Comparison of ENCODE assay signal across 1 cellular context in genomic region chr15:67089218-67090193, GRCh38.
TF ChIP-seq lines count a peak whose summit lies in the region.

No MANE protein-coding gene starts in this region.

TF ChIP-seq in K562, 482 proteins besides CTCF, POLR2A, EP300 and RAD21 (continued from another document and continues in another):
- TF ChIP-seq KLF10 (CRISPR knock-in tag; IDR thresholded peaks at IDR 0.05) (no peak), KDM5B (IDR thresholded peaks at IDR 0.05; ENCODE audit: insufficient replicate concordance, low read depth, low read length) (no peak), ZNF584 (CRISPR knock-in tag; IDR thresholded peaks at IDR 0.05; ENCODE audit: low read depth) (no peak), ZNF24 (IDR thresholded peaks at IDR 0.05) (no peak), ZNF133 (CRISPR knock-in tag; IDR thresholded peaks at IDR 0.05) (no peak), RUNX1 (IDR thresholded peaks at IDR 0.05; ENCODE audit: low read depth) (no peak), CHD2 (IDR thresholded peaks at IDR 0.05; ENCODE audit: low read depth, low read length) (no peak), FUS (optimal IDR thresholded peaks at IDR 0.05; ENCODE audit: low read depth, low read length) (no peak), TCFL5 (CRISPR knock-in tag; conservative IDR thresholded peaks at IDR 0.05) (no peak), POLR2AphosphoS5 (IDR thresholded peaks at IDR 0.05; ENCODE audit: control insufficient read depth, insufficient read depth, low read depth, low read length) (no peak), E2F8 (IDR thresholded peaks at IDR 0.05; ENCODE audit: low read depth, partially characterized antibody) (no peak), NRF1 (conservative IDR thresholded peaks at IDR 0.05 in 1 of 2, IDR thresholded peaks at IDR 0.05 in 1 of 2) (peak; percentile 9 to 30; a peak in 2 of 4 replicates), CBX1 (IDR thresholded peaks at IDR 0.05; ENCODE audit: low read depth) (no peak), ZNF408 (CRISPR knock-in tag; IDR thresholded peaks at IDR 0.05; ENCODE audit: low read depth) (no peak), SMAD2 (IDR thresholded peaks at IDR 0.05; ENCODE audit: low read depth, low read length) (no peak), NCOR1 (IDR thresholded peaks at IDR 0.05) (no peak), ZBTB26 (CRISPR knock-in tag; IDR thresholded peaks at IDR 0.05) (no peak), NFIC (IDR thresholded peaks at IDR 0.05) (no peak), RFX7 (CRISPR knock-in tag; IDR thresholded peaks at IDR 0.05) (no peak), ILF3 (IDR thresholded peaks at IDR 0.05; ENCODE audit: borderline replicate concordance) (no peak), NCOA4 (IDR thresholded peaks at IDR 0.05; ENCODE audit: partially characterized antibody) (no peak), MGA (IDR thresholded peaks at IDR 0.05) (peak; percentile 91), RCOR1 (IDR thresholded peaks at IDR 0.05; ENCODE audit: borderline replicate concordance in 1 of 2, low read depth in 2 of 2, low read length in 2 of 2) (no peak), POLR2G (IDR thresholded peaks at IDR 0.05; ENCODE audit: low read depth, low read length) (peak; percentile 38; the same call in 1 of the 2 replicates), MLLT1 (IDR thresholded peaks at IDR 0.05) (no peak), EGR1 (conservative IDR thresholded peaks at IDR 0.05) (peak; percentile 35), ATF3 (IDR thresholded peaks at IDR 0.05) (peak; percentile 88), ATF3 (CRISPR knock-in tag; conservative IDR thresholded peaks at IDR 0.05) (no peak), MECOM (CRISPR knock-in tag; IDR thresholded peaks at IDR 0.05) (0 out of 2 replicates have a peak, but pooled peaks have one; percentile 47), FOXK2 (conservative IDR thresholded peaks at IDR 0.05 in 1 of 2, IDR thresholded peaks at IDR 0.05 in 1 of 2; ENCODE audit: low read depth in 2 of 2) (no peak), CBFA2T2 (conservative IDR thresholded peaks at IDR 0.05) (no peak), CLOCK (CRISPR knock-in tag; IDR thresholded peaks at IDR 0.05; ENCODE audit: borderline replicate concordance) (no peak), FOXA3 (CRISPR knock-in tag; conservative IDR thresholded peaks at IDR 0.05 in 1 of 2, IDR thresholded peaks at IDR 0.05 in 1 of 2) (no peak), NR4A1 (CRISPR knock-in tag; IDR thresholded peaks at IDR 0.05) (no peak), NR4A1 (tag; IDR thresholded peaks at IDR 0.05) (no peak), GABPB1 (CRISPR knock-in tag; IDR thresholded peaks at IDR 0.05) (no peak), XRCC4 (IDR thresholded peaks at IDR 0.05; ENCODE audit: extremely low read depth, insufficient read depth, insufficient read length) (no peak), SIN3B (IDR thresholded peaks at IDR 0.05; ENCODE audit: low read depth) (no peak), ZNF140 (CRISPR knock-in tag; IDR thresholded peaks at IDR 0.05) (no peak)
